In genomic region chr17:41781404-41782110, GRCh38 we compare ENCODE assay signal across 11 cellular contexts. TPM values are rescaled to one million over a fixed set of nuclear protein-coding genes. Genes with fewer than 3 reads are reported as not detected.
DNase-seq lines count a peak whose midpoint lies in the region; ATAC-seq and TF ChIP-seq lines count a peak whose summit lies in the region.
"Had no signal": no experiment of that assay in that cellular context is flagged by ENCODE, and none has a peak within 500 bp of the region (broad histone marks: within the 10 kb centered on the region; RNA-seq: fewer than 3 reads in every experiment).

No MANE protein-coding gene starts in this region.

- peak overlapping the region in 2 of 3 donors; percentile 7 to 20 for H3K4me3 ChIP-seq in breast epithelium
- H3K4me3 ChIP-seq in hepatocyte: no peak overlapping the region
- H3K4me3 ChIP-seq in gastrocnemius medialis: peak overlapping the region in 2 of 4 donors; percentile 0 to 23
- H3K4me3 ChIP-seq: testis had no signal

- peaks cover 99% of the 10 kb centered on the region for H3K36me3 Mint-ChIP-seq in Calu3 (ENCODE audit: insufficient read depth, unreplicated experiment)
- peaks cover 2% of the 10 kb centered on the region for H3K36me3 Mint-ChIP-seq in chondrocyte (ENCODE audit: low read depth)
- H3K36me3 Mint-ChIP-seq: activated CD8-positive, alpha-beta memory T cell treated with anti-CD3 and anti-CD28 coated beads, Interleukin-2, amount 10 ng/mL, durations not matched to agents 7 days and 5 days had no signal

- peaks cover 91% of the 10 kb centered on the region for H3K79me2 ChIP-seq in hepatocyte

- peak overlapping the region; percentile 85 for H3K4me2 ChIP-seq in hepatocyte

- H3K27me3 ChIP-seq in breast epithelium (no peaks in the 10 kb centered on the region), hepatocyte (no peaks in the 10 kb centered on the region), gastrocnemius medialis (no peaks in the 10 kb centered on the region)
- H3K27me3 ChIP-seq: testis had no signal

- DNase-seq in Calu3: no peak
- no peak for DNase-seq in breast epithelium (ENCODE audit: low spot score in 2 of 2)
- DNase-seq in hepatocyte (ENCODE audit: low spot score): peak; percentile 12
- peak; percentile 70 to 72 for DNase-seq in gastrocnemius medialis
- no peak for DNase-seq in chondrocyte (ENCODE audit: low spot score)
- no peak for DNase-seq in DMS 273 (lab: John Stamatoyannopoulos, UW; ENCODE audit: unreplicated experiment)
- DNase-seq: activated CD8-positive, alpha-beta memory T cell treated with anti-CD3 and anti-CD28 coated beads, Interleukin-2, amount 10 ng/mL, durations not matched to agents 7 days and 5 days; testis had no signal

- ATAC-seq in gastrocnemius medialis (peak in 1 of 2 donors; percentile 32), HG03432 (IDR thresholded peaks at IDR 0.05; ENCODE audit: unreplicated experiment) (no peak), HG03342 (IDR thresholded peaks at IDR 0.05; ENCODE audit: unreplicated experiment) (no peak)
- ATAC-seq: activated CD8-positive, alpha-beta memory T cell treated with anti-CD3 and anti-CD28 coated beads, Interleukin-2, amount 10 ng/mL, durations not matched to agents 7 days and 5 days had no signal

- intact Hi-C loops in Calu3 (cut with micrococcal nuclease; ENCODE audit: unreplicated experiment) (no loop called here), breast epithelium (cut with DNase I; ENCODE audit: low total_unique reads) (no loop called here), gastrocnemius medialis (cut with DNase I; ENCODE audit: low total_unique reads) (no loop called here)

- H3K27ac ChIP-seq in breast epithelium (peak overlapping the region; percentile 83 to 99), hepatocyte (peak overlapping the region; percentile 44), gastrocnemius medialis (peak overlapping the region; percentile 81 to 95 (median 92))
- H3K27ac ChIP-seq: testis had no signal

- in situ Hi-C loops in gastrocnemius medialis (cut with MboI; ENCODE audit: low sequenced_read_pairs in 4 of 4): no loop called here

- no peaks in the 10 kb centered on the region for H3K9me3 ChIP-seq in breast epithelium
- H3K9me3 ChIP-seq in hepatocyte (ENCODE audit: low read depth): no peaks in the 10 kb centered on the region
- H3K9me3 ChIP-seq in gastrocnemius medialis: no peaks in the 10 kb centered on the region
- H3K9me3 ChIP-seq: testis had no signal

- peaks cover 55% of the 10 kb centered on the region for H3K4me1 Mint-ChIP-seq in Calu3 (ENCODE audit: low read depth, unreplicated experiment)
- H3K4me1 Mint-ChIP-seq in chondrocyte (ENCODE audit: low read depth): peaks cover 33% of the 10 kb centered on the region

- BruUV-seq in Calu3 (replicated peaks; lab: Mats Ljungman, UMichigan): no TSS peak

- WGBS in hepatocyte (ENCODE audit: low lambda C conversion rate, missing lambda C conversion rate): 84% methylated on average over 13 of the region's 13 CpGs

- no peaks in the 10 kb centered on the region for H3K9me2 ChIP-seq in hepatocyte (replicated peaks; ENCODE audit: insufficient read depth)

- H2AFZ ChIP-seq in hepatocyte: no peak overlapping the region

- H3K4me3 Mint-ChIP-seq in Calu3 (ENCODE audit: low read depth, unreplicated experiment): peak overlapping the region; percentile 95
- no peak overlapping the region for H3K4me3 Mint-ChIP-seq in chondrocyte (ENCODE audit: unreplicated experiment)
- H3K4me3 Mint-ChIP-seq: activated CD8-positive, alpha-beta memory T cell treated with anti-CD3 and anti-CD28 coated beads, Interleukin-2, amount 10 ng/mL, durations not matched to agents 7 days and 5 days had no signal

- H3K27ac Mint-ChIP-seq in Calu3 (ENCODE audit: unreplicated experiment) (peak overlapping the region; percentile 93), chondrocyte (ENCODE audit: unreplicated experiment) (no peak overlapping the region)
- H3K27ac Mint-ChIP-seq: activated CD8-positive, alpha-beta memory T cell treated with anti-CD3 and anti-CD28 coated beads, Interleukin-2, amount 10 ng/mL, durations not matched to agents 7 days and 5 days had no signal

- H3K9me3 Mint-ChIP-seq in Calu3 (ENCODE audit: low read depth, unreplicated experiment) (no peaks in the 10 kb centered on the region), chondrocyte (ENCODE audit: low read depth) (no peaks in the 10 kb centered on the region)

- no peaks in the 10 kb centered on the region for H3K27me3 Mint-ChIP-seq in Calu3 (ENCODE audit: unreplicated experiment)
- H3K27me3 Mint-ChIP-seq in chondrocyte (ENCODE audit: low read depth): no peaks in the 10 kb centered on the region

- peaks cover 77% of the 10 kb centered on the region for H4K20me1 ChIP-seq in hepatocyte (ENCODE audit: insufficient read depth, poor library complexity, severe bottlenecking)

- H3K4me1 ChIP-seq in breast epithelium: peaks cover 10 to 36% of the 10 kb centered on the region in 2 donors
- peaks cover 27% of the 10 kb centered on the region for H3K4me1 ChIP-seq in hepatocyte (ENCODE audit: insufficient read depth)
- H3K4me1 ChIP-seq in gastrocnemius medialis: peaks cover 90 to 92% of the 10 kb centered on the region in 2 donors

- CTCF ChIA-PET in Calu3 (lab: Charles Lee): interaction anchor here (0.6 to 3.5 kb wide), 5 partner anchors 20 to 1307 kb away, joined by 3 to 15 read pairs (median 3); no protein-coding TSS in a partner anchor

- TF ChIP-seq POLR2A in breast epithelium (IDR thresholded peaks at IDR 0.05): no peak
- TF ChIP-seq POLR2A in gastrocnemius medialis (IDR thresholded peaks at IDR 0.05): no peak

- TF ChIP-seq CTCF in Calu3 (IDR thresholded peaks at IDR 0.05; ENCODE audit: unreplicated experiment) (no peak), breast epithelium (IDR thresholded peaks at IDR 0.05) (no peak), hepatocyte (IDR thresholded peaks at IDR 0.05; ENCODE audit: poor library complexity) (no peak), gastrocnemius medialis (IDR thresholded peaks at IDR 0.05 in 4 of 5, conservative IDR thresholded peaks at IDR 0.05 in 1 of 5) (no peak), chondrocyte (IDR thresholded peaks at IDR 0.05) (no peak)

- H3K36me3 ChIP-seq in breast epithelium (no peaks in the 10 kb centered on the region), hepatocyte (replicated peaks; ENCODE audit: insufficient read depth, low read depth) (no peaks in the 10 kb centered on the region), gastrocnemius medialis (no peaks in the 10 kb centered on the region)

RNA-seq across cellular contexts. Expression of gene JUP, which starts 5.0 kb away (rescaled TPM):
- total RNA-seq in Calu3 (2022) (695 and 705 TPM in 2 replicates), breast epithelium (100 to 1,000 TPM; 107 to 158 (median 121) TPM), hepatocyte (162 and 209 TPM in 2 replicates), gastrocnemius medialis (100 to 1,000 TPM in 3 of 4 donors, 10 to 100 TPM in 1; 88.8 to 135 (median 113) TPM), chondrocyte (8.1 to 22.0 TPM (median 18.8 TPM) in 3 replicates)
- polyA plus RNA-seq in hepatocyte: 191 and 214 TPM in 2 replicates

RNA-seq across cellular contexts. Expression of gene P3H4, which starts 30.2 kb away (rescaled TPM):
- total RNA-seq in Calu3 (2022) (19.9 and 22.5 TPM in 2 replicates), breast epithelium (10 to 100 TPM in 2 of 3 donors, 1 to 10 TPM in 1; 6.2 to 19.0 (median 14.9) TPM), hepatocyte (62.6 and 66.2 TPM in 2 replicates), gastrocnemius medialis (1 to 10 TPM; 1.8 to 4.0 (median 2.9) TPM), chondrocyte (83.8 to 109 TPM (median 84.8 TPM) in 3 replicates)
- 109 and 110 TPM in 2 replicates for polyA plus RNA-seq in hepatocyte

RNA-seq across cellular contexts. Expression of gene FKBP10, which starts 31.2 kb away (rescaled TPM):
- 0.92 and 3.6 TPM in 2 replicates for total RNA-seq in Calu3 (2022)
- 10 to 100 TPM; 35.9 to 43.3 (median 39.4) TPM for total RNA-seq in breast epithelium
- total RNA-seq in hepatocyte: 239 and 290 TPM in 2 replicates
- 88.0 and 92.0 TPM in 2 replicates for polyA plus RNA-seq in hepatocyte
- total RNA-seq in gastrocnemius medialis: 10 to 100 TPM in 2 of 4 donors, 1 to 10 TPM in 2; 7.0 to 12.9 (median 9.7) TPM
- 557 to 584 TPM (median 567 TPM) in 3 replicates for total RNA-seq in chondrocyte

RNA-seq across cellular contexts. Expression of gene HAP1, which starts 47.1 kb away (rescaled TPM):
- total RNA-seq in Calu3 (2022) (0.86 and 1.2 TPM in 2 replicates), breast epithelium (1 to 10 TPM in 1 of 3 donors, under 1 TPM in 1, not detected in 1; 0.33 to 2.2 TPM), hepatocyte (0.03 and 0.08 TPM in 2 replicates), gastrocnemius medialis (under 1 TPM in 1 of 4 donors, not detected in 3; 0.22 TPM), chondrocyte (not detected in 3 replicates)
- polyA plus RNA-seq in hepatocyte: 0.18 and 0.44 TPM in 2 replicates
- total RNA-seq: RPMI7951 had no signal

RNA-seq across cellular contexts. Expression of gene NT5C3B, which starts 54.5 kb away (rescaled TPM):
- total RNA-seq in Calu3 (2022) (62.0 and 65.2 TPM in 2 replicates), breast epithelium (10 to 100 TPM; 50.2 to 83.9 (median 60.6) TPM), hepatocyte (47.7 and 51.8 TPM in 2 replicates), gastrocnemius medialis (10 to 100 TPM; 13.8 to 27.6 (median 23.1) TPM), chondrocyte (39.8 to 52.4 TPM (median 47.8 TPM) in 3 replicates)
- polyA plus RNA-seq in hepatocyte: 85.1 and 87.8 TPM in 2 replicates

Comparison
In these comparisons a context has a peak if more than half of its experiments do, and no peak if none do; other contexts are left out.
1. DNase-seq: peak in hepatocyte (single experiment) and gastrocnemius medialis (2 of 2); none in Calu3 (single experiment), breast epithelium (0 of 2), chondrocyte (single experiment) and DMS 273 (single experiment).
2. Peak in every context shown above with its lines, with median percentiles within 50 percentile points of each other: H3K27ac ChIP-seq.